9 cellular contexts compared by ENCODE assay signal in the genomic region with DNA sequence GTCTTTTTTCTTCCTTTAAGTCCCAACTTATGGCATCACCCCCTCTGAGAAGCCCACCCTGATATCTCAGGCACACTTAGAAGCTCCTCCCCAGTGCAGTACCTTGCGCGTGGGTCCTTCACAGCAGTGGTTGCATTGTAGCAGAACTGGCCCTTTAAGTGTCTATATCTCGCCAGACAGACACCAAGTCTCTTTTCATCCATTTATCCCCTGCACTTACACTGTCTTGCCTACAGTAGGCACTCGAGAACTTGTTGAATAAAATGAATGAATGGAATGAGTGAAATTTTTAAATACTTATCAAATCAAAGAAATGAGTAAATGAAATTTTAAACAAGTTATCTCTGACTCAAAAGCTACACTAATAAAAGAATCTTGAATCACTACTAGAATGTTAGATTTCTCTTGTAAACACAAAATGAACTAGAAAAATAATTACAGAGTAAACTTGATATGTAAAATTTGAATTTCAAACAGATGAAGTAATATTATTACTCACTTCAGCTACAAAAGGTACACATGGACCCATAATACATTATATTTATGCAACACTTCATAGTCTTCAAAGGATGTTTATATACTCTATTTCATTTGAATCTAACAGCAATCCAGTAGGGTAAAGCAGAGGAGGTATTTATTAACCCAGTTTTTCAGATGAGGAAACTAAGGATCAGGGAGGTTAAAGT. TPM values are rescaled to one million over a fixed set of nuclear protein-coding genes. Genes with fewer than 3 reads are reported as not detected.
DNase-seq lines count a peak whose midpoint lies in the region; ATAC-seq and TF ChIP-seq lines count a peak whose summit lies in the region.
"Had no signal": no experiment of that assay in that cellular context is flagged by ENCODE, and none has a peak within 500 bp of the region (broad histone marks: within the 10 kb centered on the region; RNA-seq: fewer than 3 reads in every experiment).

No MANE protein-coding gene starts in this region.

- no peaks in the 10 kb centered on the region for H3K36me3 ChIP-seq in parathyroid adenoma (ENCODE audit: control insufficient read depth, insufficient read depth, low read length)

- no peaks in the 10 kb centered on the region for H3K4me1 ChIP-seq in parathyroid adenoma

- no peaks in the 10 kb centered on the region for H3K79me2 ChIP-seq in parathyroid adenoma

- TF ChIP-seq CTCF in GM10248 (IDR thresholded peaks at IDR 0.05; ENCODE audit: control extremely low read depth, extremely low read depth, low read depth, missing control alignments) (peak; percentile 57), parathyroid adenoma (IDR thresholded peaks at IDR 0.05) (peak; percentile 57), omental fat pad (IDR thresholded peaks at IDR 0.05) (no peak)

- no peak overlapping the region for H3K27ac ChIP-seq in parathyroid adenoma
- H3K27ac ChIP-seq: VCaP had no signal

- ATAC-seq in HG03045 (IDR thresholded peaks at IDR 0.05; ENCODE audit: unreplicated experiment) = no peak
- no peak for ATAC-seq in HG03025 (IDR thresholded peaks at IDR 0.05; ENCODE audit: low FRiP score, unreplicated experiment)
- no peak for ATAC-seq in omental fat pad (ENCODE audit: low FRiP score)

- POLR2A ChIA-PET in GM10248 (lab: Yijun Ruan, JAX) = no interaction called here

- H3K4me3 ChIP-seq in parathyroid adenoma (ENCODE audit: low read depth, low read length) = no peak overlapping the region

- no peak overlapping the region for H3K4me2 ChIP-seq in parathyroid adenoma (ENCODE audit: low read length)

- no peak overlapping the region for H3K9ac ChIP-seq in parathyroid adenoma

- CTCF ChIA-PET in GM10248 (lab: Yijun Ruan, JAX) = interaction anchor here (0.9 to 1.3 kb wide), 4 partner anchors 9 to 606 kb away, joined by 3 to 4 read pairs (median 3); no protein-coding TSS in a partner anchor

- H3K9me3 ChIP-seq in parathyroid adenoma (ENCODE audit: control insufficient read depth, low read length) = no peaks in the 10 kb centered on the region

- H2AFZ ChIP-seq in parathyroid adenoma = no peak overlapping the region

- H3K27me3 ChIP-seq in parathyroid adenoma (ENCODE audit: control insufficient read depth, insufficient read depth, low read length) = no peaks in the 10 kb centered on the region

- peak; percentile 48 for DNase-seq in GM10248 (ENCODE audit: extremely low spot score)
- DNase-seq in Kasumi-1 (lab: John Stamatoyannopoulos, UW) = peak; percentile 7 to 44
- DNase-seq in cerebellar cortex (ENCODE audit: low spot score) = peak; percentile 17
- DNase-seq in NCI-H446 (lab: John Stamatoyannopoulos, UW) = no peak
- no peak for DNase-seq in omental fat pad (ENCODE audit: low spot score)

RNA-seq across cellular contexts. Expression of a gene that starts 54.7 kb away (rescaled TPM):
- total RNA-seq in omental fat pad = 10 to 100 TPM; 32.9 to 50.7 (median 42.1) TPM

Comparison
In these comparisons a context has a peak if more than half of its experiments do, and no peak if none do; other contexts are left out.
1. DNase-seq: peak in GM10248 (single experiment), Kasumi-1 (2 of 2) and cerebellar cortex (single experiment); none in NCI-H446 (0 of 2) and omental fat pad (single experiment).
2. CTCF ChIP-seq: peak in GM10248 (single experiment) and parathyroid adenoma (single experiment); none in omental fat pad (0 of 3).